ENCODE assay signal across 17 cellular contexts in genomic region chr6:28725890-28726348, GRCh38.
DNase-seq lines count a peak whose midpoint lies in the region; ATAC-seq and FAIRE-seq lines count a peak whose summit lies in the region.
"Had no signal": no experiment of that assay in that cellular context is flagged by ENCODE, and none has a peak within 500 bp of the region (broad histone marks: within the 10 kb centered on the region; RNA-seq: fewer than 3 reads in every experiment).

No MANE protein-coding gene starts in this region.

- peak; percentile 74 for ATAC-seq in activated naive CD8-positive, alpha-beta T cell treated with anti-CD3 and anti-CD28 coated beads, Interleukin-2, amount 50 U/mL, for 24 hours
- ATAC-seq: left colon had no signal

- no peak overlapping the region for H3K23ac ChIP-seq in mesendoderm (ENCODE audit: low read length)

- H3K79me1 ChIP-seq in mesendoderm (ENCODE audit: low read length): no peaks in the 10 kb centered on the region

- no peak overlapping the region for H3K18ac ChIP-seq in mesendoderm (ENCODE audit: low read length)

- no peaks in the 10 kb centered on the region for H3K79me2 ChIP-seq in mesendoderm (ENCODE audit: control insufficient read depth, insufficient read depth, low read length)

- H3K9ac ChIP-seq in HUES64 (ENCODE audit: low read depth, low read length): no peak overlapping the region
- no peak overlapping the region for H3K9ac ChIP-seq in SK-N-MC (ENCODE audit: insufficient read length)
- no peak overlapping the region for H3K9ac ChIP-seq in mesendoderm (ENCODE audit: low read length)

- H3K27me3 Mint-ChIP-seq in activated naive CD8-positive, alpha-beta T cell treated with anti-CD3 and anti-CD28 coated beads, Interleukin-2, amount 50 U/mL, for 24 hours: peaks cover 71% of the 10 kb centered on the region
- H3K27me3 Mint-ChIP-seq in activated naive CD8-positive, alpha-beta T cell treated with anti-CD3 and anti-CD28 coated beads for 36 hours: peaks cover 92% of the 10 kb centered on the region

- no peak overlapping the region for H2BK15ac ChIP-seq in mesendoderm (replicated peaks; ENCODE audit: low read depth)

- no peak for FAIRE-seq in small intestine (lab: Jason Lieb, UNC)

- H3K4ac ChIP-seq in mesendoderm (ENCODE audit: low read depth, low read length): no peak overlapping the region

- H4K8ac ChIP-seq in mesendoderm (ENCODE audit: low read depth, low read length): no peak overlapping the region

- H3K4me1 Mint-ChIP-seq in activated naive CD8-positive, alpha-beta T cell treated with anti-CD3 and anti-CD28 coated beads, Interleukin-2, amount 50 U/mL, for 24 hours: peaks cover 16% of the 10 kb centered on the region
- H3K4me1 Mint-ChIP-seq in activated naive CD8-positive, alpha-beta T cell treated with anti-CD3 and anti-CD28 coated beads for 36 hours: peaks cover 12% of the 10 kb centered on the region

- peak overlapping the region; percentile 17 for H3K4me3 ChIP-seq in HUES64 (ENCODE audit: low read length)
- peak overlapping the region; percentile 64 for H3K4me3 ChIP-seq in SK-N-MC
- H3K4me3 ChIP-seq in mesendoderm (ENCODE audit: low read length): no peak overlapping the region
- H3K4me3 ChIP-seq in small intestine (ENCODE audit: low read depth in 1 of 2, low read length in 2 of 2): no peak overlapping the region

- H3K36me3 ChIP-seq in HUES64 (ENCODE audit: insufficient read depth, low read length) (no peaks in the 10 kb centered on the region), SK-N-MC (ENCODE audit: insufficient read depth, low read length) (no peaks in the 10 kb centered on the region), mesendoderm (ENCODE audit: control insufficient read depth, insufficient read depth, low read length) (no peaks in the 10 kb centered on the region), small intestine (ENCODE audit: control insufficient read depth in 2 of 2, insufficient read depth in 2 of 2, low read length in 2 of 2) (no peaks in the 10 kb centered on the region)

- in situ Hi-C loops in ACHN (cut with HindIII; ENCODE audit: low pct_ligation_motif_present, low pct_unique_long_range_greater_than_20kb, low sequenced_read_pairs): no loop called here

- no peak overlapping the region for H2BK5ac ChIP-seq in mesendoderm (ENCODE audit: low read length)

- DNase-seq in activated naive CD8-positive, alpha-beta T cell treated with anti-CD3 and anti-CD28 coated beads, Interleukin-2, amount 50 U/mL, for 24 hours: no peak
- DNase-seq in activated naive CD8-positive, alpha-beta T cell treated with anti-CD3 and anti-CD28 coated beads for 36 hours: no peak
- DNase-seq in SK-N-MC (ENCODE audit: low read depth, low spot score): no peak
- peak; percentile 92 for DNase-seq in mesendoderm
- DNase-seq in small intestine: no peak
- DNase-seq in NCI-H1694 treated with DMSO at 0.1 percent for 48 hours (lab: John Stamatoyannopoulos, UW): no peak
- no peak for DNase-seq in ACHN
- DNase-seq: activated CD4-positive, alpha-beta T cell treated with anti-CD3 and anti-CD28 coated beads for 4 hours; DMS79 treated with DMSO at 0.1 percent for 48 hours; effector CD4-positive, alpha-beta T cell; left colon; MV-4-11; NCI-H774; stimulated activated CD4-positive, alpha-beta T cell treated with anti-CD3 and anti-CD28 coated beads, Interleukin-4, amount 100 ng/mL, for 24 hours; stimulated activated naive CD4-positive, alpha-beta T cell treated with Interleukin-2 at 50 U/mL for 16 hours had no signal

- H2BK120ac ChIP-seq in mesendoderm (ENCODE audit: low read depth, low read length): no peak overlapping the region

- H3K56ac ChIP-seq in mesendoderm (ENCODE audit: low read length): no peak overlapping the region

- no peak overlapping the region for H4K5ac ChIP-seq in mesendoderm (ENCODE audit: low read length)

- H3K27ac Mint-ChIP-seq in activated naive CD8-positive, alpha-beta T cell treated with anti-CD3 and anti-CD28 coated beads, Interleukin-2, amount 50 U/mL, for 24 hours: no peak overlapping the region
- H3K27ac Mint-ChIP-seq in activated naive CD8-positive, alpha-beta T cell treated with anti-CD3 and anti-CD28 coated beads for 36 hours: no peak overlapping the region
- H3K27ac Mint-ChIP-seq: activated T-helper 2 cell treated with anti-CD3 and anti-CD28 coated beads, Interferon-gamma antibody, Interleukin-2, Interleukin-4, amounts not matched to agents 10 μg/mL and 5 μg/mL and 100 μg/mL, durations not matched to agents 14 hours and 24 hours and 36 hours had no signal

- 14% methylated on average over 7 of the region's 7 CpGs for WGBS in HUES64
- no CpG with 5 or more reads among the region's 7 CpGs for WGBS in mesendoderm (ENCODE audit: extremely low coverage, insufficient coverage, low lambda C conversion rate)
- 26 to 48% (median 36%) methylated on average over 7 of the region's 7 CpGs for WGBS in small intestine, 3 donors

- H3K9me3 Mint-ChIP-seq in activated naive CD8-positive, alpha-beta T cell treated with anti-CD3 and anti-CD28 coated beads, Interleukin-2, amount 50 U/mL, for 24 hours: peaks cover 7% of the 10 kb centered on the region
- peaks cover 13% of the 10 kb centered on the region for H3K9me3 Mint-ChIP-seq in activated naive CD8-positive, alpha-beta T cell treated with anti-CD3 and anti-CD28 coated beads for 36 hours

- no peaks in the 10 kb centered on the region for H3K4me1 ChIP-seq in HUES64 (ENCODE audit: insufficient read depth, low read length)
- no peaks in the 10 kb centered on the region for H3K4me1 ChIP-seq in mesendoderm (ENCODE audit: control insufficient read depth, low read depth, low read length)
- H3K4me1 ChIP-seq in small intestine (ENCODE audit: control insufficient read depth in 2 of 2, insufficient read depth in 1 of 2, low read depth in 1 of 2, low read length in 1 of 2): no peaks in the 10 kb centered on the region

- H3K9me3 ChIP-seq in HUES64 (ENCODE audit: insufficient read depth, low read depth, low read length) (no peaks in the 10 kb centered on the region), SK-N-MC (ENCODE audit: low read depth, low read length) (no peaks in the 10 kb centered on the region), small intestine (ENCODE audit: control insufficient read depth, low read depth) (no peaks in the 10 kb centered on the region)

- no peak overlapping the region for H2AK5ac ChIP-seq in mesendoderm (ENCODE audit: low read length)

- H3K27ac ChIP-seq in HUES64 (ENCODE audit: low read depth, low read length) (no peak overlapping the region), SK-N-MC (peak overlapping the region; percentile 49; the same call in 1 of the 2 replicates), mesendoderm (ENCODE audit: low read depth, low read length) (no peak overlapping the region), small intestine (ENCODE audit: low read depth in 1 of 2, low read length in 1 of 2) (no peak overlapping the region)

- H3K36me3 Mint-ChIP-seq in activated naive CD8-positive, alpha-beta T cell treated with anti-CD3 and anti-CD28 coated beads, Interleukin-2, amount 50 U/mL, for 24 hours (ENCODE audit: low read depth): peaks cover 9% of the 10 kb centered on the region
- peaks cover 3% of the 10 kb centered on the region for H3K36me3 Mint-ChIP-seq in activated naive CD8-positive, alpha-beta T cell treated with anti-CD3 and anti-CD28 coated beads for 36 hours

- no peak overlapping the region for H3K4me2 ChIP-seq in mesendoderm (ENCODE audit: low read length)

- no peak overlapping the region for H3K4me3 Mint-ChIP-seq in activated naive CD8-positive, alpha-beta T cell treated with anti-CD3 and anti-CD28 coated beads, Interleukin-2, amount 50 U/mL, for 24 hours
- no peak overlapping the region for H3K4me3 Mint-ChIP-seq in activated naive CD8-positive, alpha-beta T cell treated with anti-CD3 and anti-CD28 coated beads for 36 hours

- H3K27me3 ChIP-seq in HUES64 (ENCODE audit: insufficient read depth, low read length): peaks cover 23% of the 10 kb centered on the region
- no peaks in the 10 kb centered on the region for H3K27me3 ChIP-seq in mesendoderm (ENCODE audit: insufficient read depth, low read length, poor library complexity)
- H3K27me3 ChIP-seq in small intestine (ENCODE audit: control insufficient read depth in 2 of 2, insufficient read depth in 2 of 2, low read length in 2 of 2): peaks cover 2 to 13% of the 10 kb centered on the region in 2 donors

Comparison
In these comparisons a context has a peak if more than half of its experiments do, and no peak if none do; other contexts are left out.
1. H3K4me3 ChIP-seq: peak in HUES64 (single experiment) and SK-N-MC (single experiment); none in mesendoderm (single experiment) and small intestine (0 of 2).